29 cellular contexts compared by ENCODE assay signal in genomic region chr18:7139409-7139808, GRCh38. TPM values are rescaled to one million over a fixed set of nuclear protein-coding genes. Genes with fewer than 3 reads are reported as not detected.
"Had no signal": no experiment of that assay in that cellular context is flagged by ENCODE, and none has a peak within 500 bp of the region (broad histone marks: within the 10 kb centered on the region; RNA-seq: fewer than 3 reads in every experiment).

No MANE protein-coding gene starts in this region.

- DNase-seq: nephron progenitor cell; nucleus accumbens; ovary; posterior cingulate gyrus; psoas muscle; right cardiac atrium; right lobe of liver; small intestine; stimulated activated CD4-positive, alpha-beta T cell treated with anti-CD3 and anti-CD28 coated beads, Interleukin-15, amount 100 ng/mL, for 24 hours; stimulated activated CD4-positive, alpha-beta T cell treated with anti-CD3 and anti-CD28 coated beads, Interleukin-2, amount 100 ng/mL, for 24 hours; stimulated activated CD4-positive, alpha-beta T cell treated with anti-CD3 and anti-CD28 coated beads, Interleukin-2, amount 100 ng/mL, for 48 hours; stimulated activated CD4-positive, alpha-beta T cell treated with anti-CD3 and anti-CD28 coated beads, Interleukin-4, amount 100 ng/mL, for 24 hours; stimulated activated naive B cell treated with anti-CD40 and anti-IgM and Interleukin-4, amounts not matched to agents 10 μg/mL and 1 μg/mL and 100 μg/mL, for 72 hours; stimulated activated naive CD4-positive, alpha-beta T cell treated with Interleukin-2 at 50 U/mL for 16 hours; stomach; thyroid gland; trophoblast cell; upper lobe of left lung had no signal

- H3K9me3 Mint-ChIP-seq: natural killer cell treated with Interleukin-12 subunit alpha and Interleukin-12 subunit beta and Interleukin-15 and Interleukin-18, amount 100 ng/mL, for 72 hours; nephron progenitor cell had no signal

- H3K27me3 Mint-ChIP-seq: natural killer cell treated with Interleukin-12 subunit alpha and Interleukin-12 subunit beta and Interleukin-15 and Interleukin-18, amount 100 ng/mL, for 72 hours; progenitor cell of endocrine pancreas; stimulated activated naive B cell treated with anti-CD40 and anti-IgM and Interleukin-4, amounts not matched to agents 10 μg/mL and 1 μg/mL and 100 μg/mL, for 72 hours; stimulated activated naive CD8-positive, alpha-beta T cell treated with anti-CD3 and anti-CD28 coated beads, Interleukin-15, Interleukin-2, amounts not matched to agents 100 ng/mL and 50 ng/mL, for 24 hours had no signal

- H3K36me3 Mint-ChIP-seq: stimulated activated effector memory CD8-positive, alpha-beta T cell treated with anti-CD3 and anti-CD28 coated beads, Interleukin-12 subunit alpha, Interleukin-12 subunit beta, amount 100 ng/mL, for 72 hours; stimulated activated naive B cell treated with anti-CD40 and anti-IgM and Interleukin-4, amounts not matched to agents 10 μg/mL and 1 μg/mL and 100 μg/mL, for 72 hours had no signal

- H3K27ac Mint-ChIP-seq: natural killer cell treated with Interleukin-12 subunit alpha and Interleukin-12 subunit beta and Interleukin-15 and Interleukin-18, amount 100 ng/mL, for 72 hours; nephron progenitor cell; progenitor cell of endocrine pancreas; stimulated activated effector memory CD8-positive, alpha-beta T cell treated with anti-CD3 and anti-CD28 coated beads, Interleukin-12 subunit alpha, Interleukin-12 subunit beta, amount 100 ng/mL, for 72 hours; stimulated activated naive B cell treated with anti-CD40 and anti-IgM and Interleukin-4, amounts not matched to agents 10 μg/mL and 1 μg/mL and 100 μg/mL, for 72 hours; stimulated activated naive CD8-positive, alpha-beta T cell treated with anti-CD3 and anti-CD28 coated beads, Interleukin-15, Interleukin-2, amounts not matched to agents 100 ng/mL and 50 ng/mL, for 24 hours had no signal

- H3K4me1 Mint-ChIP-seq: nephron progenitor cell; neural crest cell; stimulated activated effector memory CD8-positive, alpha-beta T cell treated with anti-CD3 and anti-CD28 coated beads, Interleukin-12 subunit alpha, Interleukin-12 subunit beta, amount 100 ng/mL, for 72 hours; stimulated activated naive B cell treated with anti-CD40 and anti-IgM and Interleukin-4, amounts not matched to agents 10 μg/mL and 1 μg/mL and 100 μg/mL, for 72 hours had no signal

- H3K36me3 ChIP-seq: neutrophil, ovary, right lobe of liver, sigmoid colon, stomach, thoracic aorta, thyroid gland, tibial nerve, upper lobe of left lung, vagina had no signal

- ATAC-seq: natural killer cell treated with Interleukin-12 subunit alpha and Interleukin-12 subunit beta and Interleukin-15 and Interleukin-18, amount 100 ng/mL, for 72 hours; psoas muscle; right cardiac atrium; right lobe of liver; stimulated activated effector memory CD8-positive, alpha-beta T cell treated with anti-CD3 and anti-CD28 coated beads, Interleukin-12 subunit alpha, Interleukin-12 subunit beta, amount 100 ng/mL, for 72 hours; stimulated activated naive B cell treated with anti-CD40 and anti-IgM and Interleukin-4, amounts not matched to agents 10 μg/mL and 1 μg/mL and 100 μg/mL, for 72 hours had no signal

- H3K4me3 Mint-ChIP-seq: natural killer cell treated with Interleukin-12 subunit alpha and Interleukin-12 subunit beta and Interleukin-15 and Interleukin-18, amount 100 ng/mL, for 72 hours; nephron progenitor cell; neural crest cell; stimulated activated effector memory CD8-positive, alpha-beta T cell treated with anti-CD3 and anti-CD28 coated beads, Interleukin-12 subunit alpha, Interleukin-12 subunit beta, amount 100 ng/mL, for 72 hours; stimulated activated naive B cell treated with anti-CD40 and anti-IgM and Interleukin-4, amounts not matched to agents 10 μg/mL and 1 μg/mL and 100 μg/mL, for 72 hours; stimulated activated naive CD8-positive, alpha-beta T cell treated with anti-CD3 and anti-CD28 coated beads, Interleukin-15, Interleukin-2, amounts not matched to agents 100 ng/mL and 50 ng/mL, for 24 hours had no signal

- H3K4me3 ChIP-seq: ovary, psoas muscle, right lobe of liver, sigmoid colon, stomach, thoracic aorta, thyroid gland, tibial nerve, upper lobe of left lung, vagina had no signal

- H3K27me3 ChIP-seq: neutrophil, right lobe of liver, sigmoid colon, stomach, thyroid gland, tibial nerve, upper lobe of left lung, vagina had no signal

- FAIRE-seq: small intestine, urothelium cell line had no signal

RNA-seq across cellular contexts. Expression of gene LAMA1, which starts 21.8 kb away (rescaled TPM):
- total RNA-seq: natural killer cell treated with Interleukin-12 subunit alpha and Interleukin-12 subunit beta and Interleukin-15 and Interleukin-18, amount 100 ng/mL, for 72 hours had no signal
